1 cellular context compared by ENCODE assay signal in the genomic region with DNA sequence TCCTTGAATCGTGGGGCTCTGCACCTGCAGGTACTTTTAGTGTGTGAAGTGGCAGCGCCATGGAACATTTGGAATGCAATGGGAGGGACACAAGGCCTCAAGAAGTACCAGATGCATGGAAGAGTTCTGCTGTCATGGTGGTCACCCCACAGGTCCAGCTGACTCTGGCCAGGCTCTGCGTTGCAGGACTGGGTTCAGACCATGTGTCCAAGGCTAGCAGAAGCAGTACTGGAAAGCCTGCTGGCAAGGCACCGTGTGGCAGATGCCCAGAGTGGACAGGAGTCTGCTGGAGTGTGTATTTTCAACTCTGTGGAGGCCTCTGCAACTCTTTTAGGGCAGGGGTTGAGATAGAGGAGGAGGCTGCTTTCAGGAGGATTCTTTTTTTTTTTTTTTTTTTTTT.
TF ChIP-seq lines count a peak whose summit lies in the region.

No MANE protein-coding gene starts in this region.

TF ChIP-seq in H1, 55 proteins besides CTCF, POLR2A, EP300 and RAD21:
- no peak for TF ChIP-seq TEAD4 (IDR thresholded peaks at IDR 0.05; ENCODE audit: low read depth, low read length)
- no peak for TF ChIP-seq POLR2AphosphoS5 (IDR thresholded peaks at IDR 0.05; ENCODE audit: low read depth, low read length)
- TF ChIP-seq YY1 (IDR thresholded peaks at IDR 0.05; ENCODE audit: low read depth, low read length) = no peak
- no peak for TF ChIP-seq E2F6 (IDR thresholded peaks at IDR 0.05)
